15 cellular contexts compared by ENCODE assay signal in genomic region chr5:59040804-59041201, GRCh38.
DNase-seq lines count a peak whose midpoint lies in the region; ATAC-seq and TF ChIP-seq lines count a peak whose summit lies in the region.
"Had no signal": no experiment of that assay in that cellular context is flagged by ENCODE, and none has a peak within 500 bp of the region (broad histone marks: within the 10 kb centered on the region; RNA-seq: fewer than 3 reads in every experiment).

No MANE protein-coding gene starts in this region.

- H3K27me3 ChIP-seq in PC-9 (ENCODE audit: insufficient read depth, low read depth) (no peaks in the 10 kb centered on the region), neural progenitor cell (peaks cover 61% of the 10 kb centered on the region)

- no peaks in the 10 kb centered on the region for H4K20me1 ChIP-seq in PC-9 (ENCODE audit: insufficient read depth)
- no peaks in the 10 kb centered on the region for H4K20me1 ChIP-seq in neural progenitor cell (ENCODE audit: low read depth)

- H2AFZ ChIP-seq in PC-9 = no peak overlapping the region
- no peak overlapping the region for H2AFZ ChIP-seq in neural progenitor cell (replicated peaks)

- peak overlapping the region; percentile 99 for H3K27ac Mint-ChIP-seq in activated naive CD4-positive, alpha-beta T cell treated with anti-CD3 and anti-CD28 coated beads, Interleukin-2, amount 10 ng/mL, durations not matched to agents 7 days and 5 days
- H3K27ac Mint-ChIP-seq in type B pancreatic cell (no peak overlapping the region), neural progenitor cell (no peak overlapping the region)
- H3K27ac Mint-ChIP-seq: B cell had no signal

- H3K4me1 ChIP-seq in PC-9 (replicated peaks; ENCODE audit: insufficient read depth) (peaks cover 52% of the 10 kb centered on the region), neural progenitor cell (no peaks in the 10 kb centered on the region)

- BruUV-seq in PC-9 (replicated peaks; lab: Mats Ljungman, UMichigan) = no TSS peak

- no peak for DNase-seq in activated naive CD4-positive, alpha-beta T cell treated with anti-CD3 and anti-CD28 coated beads, Interleukin-2, amount 10 ng/mL, durations not matched to agents 7 days and 5 days
- DNase-seq in activated naive CD4-positive, alpha-beta T cell treated with anti-CD3 and anti-CD28 coated beads, Interleukin-2, amount 50 U/mL, for 16 hours = no peak
- DNase-seq in PC-9 (no peak), left colon (no peak), type B pancreatic cell (ENCODE audit: extremely low spot score, unreplicated experiment) (no peak), foreskin melanocyte (no peak), neural progenitor cell (ENCODE audit: low spot score) (no peak), RKO (ENCODE audit: low spot score) (no peak)
- DNase-seq: cerebellar nuclear complex; GOT3; NCI-H2029 treated with DMSO at 0.1 percent for 48 hours; occipital lobe; stimulated activated CD4-positive, alpha-beta T cell treated with anti-CD3 and anti-CD28 coated beads, Interleukin-12 subunit alpha, Interleukin-12 subunit beta, amount 100 ng/mL, for 4 hours had no signal

- H3K27me3 Mint-ChIP-seq in activated naive CD4-positive, alpha-beta T cell treated with anti-CD3 and anti-CD28 coated beads, Interleukin-2, amount 10 ng/mL, durations not matched to agents 7 days and 5 days = peaks cover 5% of the 10 kb centered on the region
- H3K27me3 Mint-ChIP-seq in type B pancreatic cell (peaks cover 3% of the 10 kb centered on the region), neural progenitor cell (ENCODE audit: insufficient read depth, low read depth) (peaks cover 14% of the 10 kb centered on the region)

- POLR2A ChIA-PET in PC-9 (lab: Charles Lee; ENCODE audit: unreplicated experiment) = no interaction called here

- H3K79me2 ChIP-seq in PC-9 (ENCODE audit: low read depth) (peaks cover 15% of the 10 kb centered on the region), neural progenitor cell (ENCODE audit: low read depth) (no peaks in the 10 kb centered on the region)

- H3K4me2 ChIP-seq in PC-9 = peak overlapping the region; percentile 74
- no peak overlapping the region for H3K4me2 ChIP-seq in neural progenitor cell

- H3K36me3 Mint-ChIP-seq in activated naive CD4-positive, alpha-beta T cell treated with anti-CD3 and anti-CD28 coated beads, Interleukin-2, amount 10 ng/mL, durations not matched to agents 7 days and 5 days = peaks cover 33% of the 10 kb centered on the region
- H3K36me3 Mint-ChIP-seq in type B pancreatic cell (peaks cover 3% of the 10 kb centered on the region), neural progenitor cell (no peaks in the 10 kb centered on the region)

- peaks cover 8% of the 10 kb centered on the region for H3K9me3 Mint-ChIP-seq in activated naive CD4-positive, alpha-beta T cell treated with anti-CD3 and anti-CD28 coated beads, Interleukin-2, amount 10 ng/mL, durations not matched to agents 7 days and 5 days
- H3K9me3 Mint-ChIP-seq in type B pancreatic cell = no peaks in the 10 kb centered on the region
- no peaks in the 10 kb centered on the region for H3K9me3 Mint-ChIP-seq in neural progenitor cell
- H3K9me3 Mint-ChIP-seq: activated naive CD4-positive, alpha-beta T cell treated with anti-CD3 and anti-CD28 coated beads, Interleukin-2, amount 50 U/mL, for 72 hours had no signal

- ATAC-seq in left colon = peak; percentile 21
- ATAC-seq: activated naive CD4-positive, alpha-beta T cell treated with anti-CD3 and anti-CD28 coated beads, Interleukin-2, amount 50 U/mL, for 72 hours had no signal

- no peak overlapping the region for H3K9ac ChIP-seq in neural progenitor cell

- H3K27ac ChIP-seq in PC-9 (peak overlapping the region; percentile 18; the same call in 1 of the 2 replicates), neural progenitor cell (no peak overlapping the region)

- peaks cover 32% of the 10 kb centered on the region for H3K4me1 Mint-ChIP-seq in activated naive CD4-positive, alpha-beta T cell treated with anti-CD3 and anti-CD28 coated beads, Interleukin-2, amount 10 ng/mL, durations not matched to agents 7 days and 5 days
- H3K4me1 Mint-ChIP-seq in type B pancreatic cell (ENCODE audit: unreplicated experiment) (peaks cover 16% of the 10 kb centered on the region), neural progenitor cell (peaks cover 22% of the 10 kb centered on the region)

- H3K4me3 ChIP-seq in PC-9 = no peak overlapping the region; the same call in 1 of the 2 replicates
- no peak overlapping the region for H3K4me3 ChIP-seq in neural progenitor cell

- CTCF ChIA-PET in activated naive CD4-positive, alpha-beta T cell treated with anti-CD3 and anti-CD28 coated beads, Interleukin-2, amount 10 ng/mL, durations not matched to agents 7 days and 5 days (lab: Charles Lee) = interaction anchor here (1.0 to 3.3 kb wide), 4 partner anchors 58 to 134 kb away, joined by 4 to 23 read pairs (median 13); no protein-coding TSS in a partner anchor
- CTCF ChIA-PET in PC-9 (lab: Charles Lee) = no interaction called here

- peaks cover 12% of the 10 kb centered on the region for H3F3A ChIP-seq in PC-9 (ENCODE audit: insufficient read depth, low read depth)
- H3F3A ChIP-seq in neural progenitor cell (ENCODE audit: low read depth) = no peaks in the 10 kb centered on the region

- no peak for TF ChIP-seq CTCF in PC-9 (conservative IDR thresholded peaks at IDR 0.05)
- no peak for TF ChIP-seq CTCF in type B pancreatic cell (conservative IDR thresholded peaks at IDR 0.05)
- no peak for TF ChIP-seq CTCF in neural progenitor cell (IDR thresholded peaks at IDR 0.05)

- intact Hi-C loops in PC-9 (cut with micrococcal nuclease; ENCODE audit: unreplicated experiment) (no loop called here), left colon (cut with DNase I, micrococcal nuclease) (no loop called here)

- no peaks in the 10 kb centered on the region for H3K9me3 ChIP-seq in PC-9 (ENCODE audit: insufficient read depth, low read depth)
- H3K9me3 ChIP-seq in neural progenitor cell (ENCODE audit: low read depth) = no peaks in the 10 kb centered on the region

- H3K9me2 ChIP-seq in PC-9 (ENCODE audit: insufficient read depth) = no peaks in the 10 kb centered on the region

- H3K36me3 ChIP-seq in PC-9 (ENCODE audit: low read depth) = no peaks in the 10 kb centered on the region
- no peaks in the 10 kb centered on the region for H3K36me3 ChIP-seq in neural progenitor cell

- peak overlapping the region; percentile 89 for H3K4me3 Mint-ChIP-seq in activated naive CD4-positive, alpha-beta T cell treated with anti-CD3 and anti-CD28 coated beads, Interleukin-2, amount 10 ng/mL, durations not matched to agents 7 days and 5 days
- peak overlapping the region; percentile 87 for H3K4me3 Mint-ChIP-seq in type B pancreatic cell
- no peak overlapping the region for H3K4me3 Mint-ChIP-seq in neural progenitor cell
